ENCODE assay signal across 18 cellular contexts in the genomic region with DNA sequence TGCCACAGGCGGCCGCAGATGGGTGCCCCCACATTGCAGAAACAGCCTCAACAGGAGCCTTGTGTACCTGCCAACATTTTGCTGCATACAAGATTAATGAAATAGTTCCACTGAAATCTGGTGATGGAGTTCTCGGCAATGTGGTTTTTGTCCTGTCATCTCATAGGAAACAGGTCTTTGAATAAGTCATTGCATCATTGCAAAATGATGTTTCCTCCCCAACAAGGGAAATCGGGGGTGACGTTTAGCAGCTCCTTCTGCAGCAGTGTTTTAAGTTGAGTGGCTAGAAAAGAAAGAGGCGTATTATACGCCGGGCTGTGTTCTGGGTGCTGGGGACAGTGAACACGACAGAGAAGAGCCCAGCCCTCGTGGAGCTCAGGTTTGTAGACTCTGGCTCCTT.
DNase-seq lines count a peak whose midpoint lies in the region; FAIRE-seq and TF ChIP-seq lines count a peak whose summit lies in the region.
"Had no signal": no experiment of that assay in that cellular context is flagged by ENCODE, and none has a peak within 500 bp of the region (broad histone marks: within the 10 kb centered on the region; RNA-seq: fewer than 3 reads in every experiment).

No MANE protein-coding gene starts in this region.

- no peak overlapping the region for H2AFZ ChIP-seq in neuronal stem cell (ENCODE audit: low read length)

- no peak overlapping the region for H2BK5ac ChIP-seq in neuronal stem cell (ENCODE audit: low read length)

- no peak overlapping the region for H4K91ac ChIP-seq in neuronal stem cell (ENCODE audit: low read depth, low read length, poor library complexity)

- no peaks in the 10 kb centered on the region for H3K9me3 Mint-ChIP-seq in chondrocyte (ENCODE audit: low read depth)
- H3K9me3 Mint-ChIP-seq: CD4-positive, CD25-positive, alpha-beta regulatory T cell; IgD-negative memory B cell; T-cell had no signal

- no peak overlapping the region for H2BK15ac ChIP-seq in neuronal stem cell (ENCODE audit: low read length)

- no peak overlapping the region for H3K9ac ChIP-seq in neuronal stem cell (ENCODE audit: low read depth, low read length, poor library complexity)

- no peaks in the 10 kb centered on the region for H3K9me3 ChIP-seq in neuronal stem cell (replicated peaks in 1 of 2; ENCODE audit: control insufficient read depth in 2 of 2, insufficient read depth in 1 of 2, low read depth in 1 of 2, low read length in 2 of 2)
- H3K9me3 ChIP-seq in transverse colon: no peaks in the 10 kb centered on the region
- H3K9me3 ChIP-seq: pancreas, tibial nerve had no signal

- H3K18ac ChIP-seq in neuronal stem cell (ENCODE audit: low read length): no peak overlapping the region

- no peak for FAIRE-seq in RCC 7860 (lab: Jason Lieb, UNC)
- FAIRE-seq: pancreas had no signal

- H3K4me2 ChIP-seq in neuronal stem cell (ENCODE audit: insufficient read depth, low read length, poor library complexity, severe bottlenecking): no peak overlapping the region

- peaks cover 9% of the 10 kb centered on the region for H3K27me3 Mint-ChIP-seq in chondrocyte (ENCODE audit: low read depth)
- H3K27me3 Mint-ChIP-seq: CD4-positive, CD25-positive, alpha-beta regulatory T cell; T-cell had no signal

- no peak overlapping the region for H2BK12ac ChIP-seq in neuronal stem cell (ENCODE audit: low read length)

- no peak for TF ChIP-seq POLR2A in transverse colon (IDR thresholded peaks at IDR 0.05)

- H3K4me1 Mint-ChIP-seq in chondrocyte (ENCODE audit: low read depth): peaks cover 42% of the 10 kb centered on the region

- in situ Hi-C loops in transverse colon (cut with MboI; ENCODE audit: low pct_ligation_motif_present in 1 of 4, low pct_unique_long_range_greater_than_20kb in 1 of 4, low sequenced_read_pairs in 3 of 4): no loop called here

- H3K27me3 ChIP-seq in neuronal stem cell (ENCODE audit: control insufficient read depth in 3 of 3, insufficient read depth in 3 of 3, low read depth in 1 of 3, low read length in 3 of 3): no peaks in the 10 kb centered on the region
- H3K27me3 ChIP-seq in transverse colon: no peaks in the 10 kb centered on the region
- H3K27me3 ChIP-seq: pancreas, tibial nerve had no signal

- H3K36me3 ChIP-seq in neuronal stem cell (replicated peaks in 1 of 2; ENCODE audit: control insufficient read depth in 2 of 2, insufficient read depth in 2 of 2, low read length in 2 of 2) (no peaks in the 10 kb centered on the region), transverse colon (no peaks in the 10 kb centered on the region)
- H3K36me3 ChIP-seq: pancreas, tibial nerve had no signal

- H3K4ac ChIP-seq in neuronal stem cell (ENCODE audit: low read length): no peak overlapping the region

- H3K4me3 ChIP-seq in neuronal stem cell (ENCODE audit: low read length in 2 of 2) (no peak overlapping the region), transverse colon (no peak overlapping the region)
- H3K4me3 ChIP-seq: pancreas, skin epidermis, tibial nerve had no signal

- intact Hi-C loops in transverse colon (cut with DNase I; ENCODE audit: low total_unique reads): loop anchor here (10.0 kb wide), 1 partner anchor 75 kb away; no protein-coding TSS in a partner anchor

- H3K14ac ChIP-seq in neuronal stem cell (ENCODE audit: low read length): no peak overlapping the region

- peak overlapping the region; percentile 79 for H3K27ac Mint-ChIP-seq in chondrocyte (ENCODE audit: unreplicated experiment)
- H3K27ac Mint-ChIP-seq: CD4-positive, CD25-positive, alpha-beta regulatory T cell; T-cell; WTC11 had no signal

- H2BK120ac ChIP-seq in neuronal stem cell (ENCODE audit: low read depth, low read length): no peak overlapping the region

- no CpG with 5 or more reads among the region's 10 CpGs for WGBS in neuronal stem cell (ENCODE audit: extremely low coverage in 2 of 2, insufficient read length in 2 of 2, insufficient replicate concordance in 1 of 2), 2 donors
- WGBS in transverse colon (ENCODE audit: low coverage in 1 of 2), 2 donors: 74 to 88% methylated on average over 5 to 10 of the region's 10 CpGs

- no peak overlapping the region for H4K8ac ChIP-seq in neuronal stem cell (ENCODE audit: low read depth, low read length)

- no peaks in the 10 kb centered on the region for H3K36me3 Mint-ChIP-seq in chondrocyte (ENCODE audit: low read depth)
- H3K36me3 Mint-ChIP-seq: WTC11 had no signal

- H3K4me3 Mint-ChIP-seq in chondrocyte (ENCODE audit: unreplicated experiment): no peak overlapping the region
- H3K4me3 Mint-ChIP-seq: CD4-positive, CD25-positive, alpha-beta regulatory T cell; IgD-negative memory B cell; T-cell; WTC11 had no signal

- H3K79me1 ChIP-seq in neuronal stem cell (ENCODE audit: low read depth, low read length): no peaks in the 10 kb centered on the region

- H3K4me1 ChIP-seq in neuronal stem cell (ENCODE audit: control insufficient read depth in 2 of 2, insufficient read depth in 1 of 2, low read depth in 1 of 2, low read length in 2 of 2) (peaks cover 16 to 18% of the 10 kb centered on the region in 2 donors), transverse colon (peaks cover 7 to 25% (median 14%) of the 10 kb centered on the region in 4 donors)
- H3K4me1 ChIP-seq: pancreas had no signal

- no peak overlapping the region for H3K23ac ChIP-seq in neuronal stem cell (ENCODE audit: low read depth, low read length, poor library complexity)

- TF ChIP-seq CTCF in chondrocyte (IDR thresholded peaks at IDR 0.05): no peak
- no peak for TF ChIP-seq CTCF in transverse colon (IDR thresholded peaks at IDR 0.05)

- H3K27ac ChIP-seq in neuronal stem cell (replicated peaks; ENCODE audit: low read length): no peak overlapping the region
- H3K27ac ChIP-seq in transverse colon: no peak overlapping the region
- H3K27ac ChIP-seq: pancreas, skin epidermis, tibial nerve had no signal

- TF ChIP-seq EP300 in transverse colon (IDR thresholded peaks at IDR 0.05; ENCODE audit: low read depth): no peak

- peak; percentile 33 for DNase-seq in GF-D8 (lab: John Stamatoyannopoulos, UW)
- DNase-seq in RCC 7860 (ENCODE audit: low spot score): peak; percentile 57
- DNase-seq in chondrocyte (ENCODE audit: low spot score): no peak
- no peak for DNase-seq in neuronal stem cell (ENCODE audit: low spot score)
- DNase-seq in NCI-H146 (lab: John Stamatoyannopoulos, UW): no peak
- no peak for DNase-seq in NCI-H2107 (lab: John Stamatoyannopoulos, UW)
- no peak for DNase-seq in transverse colon
- DNase-seq: CD4-positive, CD25-positive, alpha-beta regulatory T cell; dermis blood vessel endothelial cell; DMS79 treated with DMSO at 0.1 percent for 48 hours; NCI-H1105; NCI-H774; T-cell had no signal

- peak overlapping the region; percentile 37 for H2AK5ac ChIP-seq in neuronal stem cell (ENCODE audit: low read depth, low read length)

Comparison
In these comparisons a context has a peak if more than half of its experiments do, and no peak if none do; other contexts are left out.
1. DNase-seq: peak in GF-D8 (single experiment) and RCC 7860 (single experiment); none in chondrocyte (single experiment), neuronal stem cell (single experiment), NCI-H146 (single experiment), NCI-H2107 (single experiment) and transverse colon (single experiment).